Comparison of ENCODE assay signal across 22 cellular contexts in the genomic region with DNA sequence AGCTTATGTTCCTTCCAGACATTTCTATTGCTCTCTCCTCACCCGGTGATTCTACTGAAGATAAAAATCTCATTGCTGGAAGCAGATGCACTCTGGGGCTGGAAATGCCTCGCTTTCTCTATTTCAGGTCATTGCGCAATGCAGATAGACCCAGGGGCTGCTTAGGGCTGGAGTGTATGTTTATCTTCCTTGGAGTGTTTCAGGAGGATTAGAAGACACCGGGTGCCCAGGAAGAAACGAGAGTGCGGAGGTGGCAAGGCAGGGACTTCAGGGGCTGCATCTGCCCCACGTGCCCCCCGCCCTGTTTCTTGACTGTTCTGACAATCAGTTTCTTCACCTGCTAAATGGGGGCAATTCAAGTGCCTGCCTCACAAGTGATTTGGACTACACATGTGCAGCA. TPM values are rescaled to one million over a fixed set of nuclear protein-coding genes. Genes with fewer than 3 reads are reported as not detected.
"Had no signal": no experiment of that assay in that cellular context is flagged by ENCODE, and none has a peak within 500 bp of the region (broad histone marks: within the 10 kb centered on the region; RNA-seq: fewer than 3 reads in every experiment).

No MANE protein-coding gene starts in this region.

- H3K9me3 ChIP-seq: adrenal gland, breast epithelium, gastroesophageal sphincter, spleen, testis had no signal

- H3K4me1 ChIP-seq: adrenal gland, breast epithelium, gastroesophageal sphincter had no signal

- H3K27me3 ChIP-seq: adrenal gland, breast epithelium, gastroesophageal sphincter, testis had no signal

- H3K27ac ChIP-seq: breast epithelium, gastroesophageal sphincter, testis had no signal

- H3K36me3 ChIP-seq: adrenal gland, breast epithelium, gastroesophageal sphincter, spleen had no signal

- DNase-seq: activated T-cell treated with anti-CD3 and anti-CD28 coated beads, Interleukin-2, amount 50 U/mL, for 1 hour; effector memory CD4-positive, alpha-beta T cell; head of caudate nucleus; left ventricle myocardium superior; nephron progenitor cell; spleen; stimulated activated CD4-positive, alpha-beta T cell treated with anti-CD3 and anti-CD28 coated beads, Interleukin-4, amount 100 ng/mL, for 1 hour; stimulated activated naive CD4-positive, alpha-beta T cell; T-helper 9 cell; testis had no signal

- ATAC-seq: activated naive CD4-positive, alpha-beta T cell treated with anti-CD3 and anti-CD28 coated beads, Interleukin-2, amount 50 U/mL, for 72 hours; activated T-helper 17 cell treated with anti-CD3 and anti-CD28 coated beads, Interleukin-2, amount 50 U/mL, for 72 hours; esophagus mucosa; WTC11 had no signal

- H3K4me3 ChIP-seq: adrenal gland, breast epithelium, gastroesophageal sphincter, spleen, testis had no signal

RNA-seq across cellular contexts. Expression of gene IYD, which starts 45.6 kb away (rescaled TPM):
- total RNA-seq: activated naive CD4-positive, alpha-beta T cell treated with anti-CD3 and anti-CD28 coated beads, Interleukin-2, amount 50 U/mL, for 72 hours; activated T-helper 17 cell treated with anti-CD3 and anti-CD28 coated beads, Interleukin-2, amount 50 U/mL, for 72 hours; astrocyte; dermis microvascular lymphatic vessel endothelial cell; endothelial cell of umbilical vein; esophagus mucosa; gastroesophageal sphincter; left ventricle myocardium superior; myocyte; spleen; T-helper 1 cell treated with Interleukin-12 subunit alpha and Interleukin-12 subunit beta and Interleukin-4 antibody, amounts not matched to agents 30 ng/mL and 1 ng/mL, for 36 hours; WTC11 had no signal
- polyA plus RNA-seq: adrenal gland, endothelial cell of umbilical vein, spleen had no signal
